ENCODE assay signal across 1 cellular context in genomic region chr16:30488764-30489595, GRCh38.
TF ChIP-seq lines count a peak whose summit lies in the region.

No MANE protein-coding gene starts in this region.

TF ChIP-seq in HepG2, 621 proteins besides CTCF, POLR2A, EP300 and RAD21 (continued from another document and continues in another):
- TF ChIP-seq KIAA2018 (CRISPR knock-in tag; IDR thresholded peaks at IDR 0.05; ENCODE audit: borderline replicate concordance) = no peak
- TF ChIP-seq MEIS1 (CRISPR knock-in tag; IDR thresholded peaks at IDR 0.05; ENCODE audit: borderline replicate concordance) = 0 out of 2 replicates have a peak, but pooled peaks have one; percentile 4
- TF ChIP-seq ZNF3 (CRISPR knock-in tag; IDR thresholded peaks at IDR 0.05) = peak; percentile 90
- no peak for TF ChIP-seq ZNF253 (CRISPR knock-in tag; IDR thresholded peaks at IDR 0.05; ENCODE audit: borderline replicate concordance)
- TF ChIP-seq ZNF556 (CRISPR knock-in tag; IDR thresholded peaks at IDR 0.05; ENCODE audit: borderline replicate concordance) = no peak
- TF ChIP-seq MEIS2 (CRISPR knock-in tag; IDR thresholded peaks at IDR 0.05) = 0 out of 2 replicates have a peak, but pooled peaks have one; percentile 67
- peak; percentile 82 for TF ChIP-seq ZNF644 (CRISPR knock-in tag; IDR thresholded peaks at IDR 0.05; ENCODE audit: low read depth)
- TF ChIP-seq ZNF710 (CRISPR knock-in tag; IDR thresholded peaks at IDR 0.05; ENCODE audit: borderline replicate concordance) = peak; percentile 21; the same call in 1 of the 2 replicates
- TF ChIP-seq PRDM4 (CRISPR knock-in tag; IDR thresholded peaks at IDR 0.05; ENCODE audit: borderline replicate concordance) = no peak
- TF ChIP-seq ZNF646 (CRISPR knock-in tag; IDR thresholded peaks at IDR 0.05) = no peak
- no peak for TF ChIP-seq LRRFIP1 (CRISPR knock-in tag; conservative IDR thresholded peaks at IDR 0.05)
- peak; percentile 15; the same call in 1 of the 2 replicates for TF ChIP-seq GMEB1 (CRISPR knock-in tag; IDR thresholded peaks at IDR 0.05; ENCODE audit: borderline replicate concordance)
- TF ChIP-seq DNMT3B (CRISPR knock-in tag; conservative IDR thresholded peaks at IDR 0.05) = no peak
- TF ChIP-seq SOX5 (CRISPR knock-in tag; IDR thresholded peaks at IDR 0.05; ENCODE audit: borderline replicate concordance) = peak; percentile 72; the same call in 1 of the 2 replicates
- no peak for TF ChIP-seq NFRKB (IDR thresholded peaks at IDR 0.05)
- no peak for TF ChIP-seq ZHX1 (CRISPR knock-in tag; IDR thresholded peaks at IDR 0.05; ENCODE audit: low read depth)
- no peak for TF ChIP-seq HCFC1 (IDR thresholded peaks at IDR 0.05; ENCODE audit: low read depth, low read length)
